ENCODE assay signal across 19 cellular contexts in genomic region chr5:2183154-2184023, GRCh38.
DNase-seq lines count a peak whose midpoint lies in the region; ATAC-seq and TF ChIP-seq lines count a peak whose summit lies in the region.
"Had no signal": no experiment of that assay in that cellular context is flagged by ENCODE, and none has a peak within 500 bp of the region (broad histone marks: within the 10 kb centered on the region; RNA-seq: fewer than 3 reads in every experiment).

No MANE protein-coding gene starts in this region.

- intact Hi-C loops in left ventricle myocardium inferior (cut with micrococcal nuclease) (no loop called here), Right ventricle myocardium inferior (cut with DNase I) (no loop called here), upper lobe of right lung (cut with DNase I) (no loop called here)

- H3K27me3 Mint-ChIP-seq in neural crest cell (ENCODE audit: low read depth) (no peaks in the 10 kb centered on the region), HFFc6 (ENCODE audit: insufficient read depth) (no peaks in the 10 kb centered on the region)

- H3K27ac Mint-ChIP-seq in neural crest cell (ENCODE audit: unreplicated experiment) (peak overlapping the region; percentile 39), HFFc6 (no peak overlapping the region)
- H3K27ac Mint-ChIP-seq: CD14-positive monocyte had no signal

- H3K4me1 ChIP-seq in left ventricle myocardium inferior: no peaks in the 10 kb centered on the region
- H3K4me1 ChIP-seq in upper lobe of right lung: no peaks in the 10 kb centered on the region
- H3K4me1 ChIP-seq: Peyer's patch had no signal

- H3K36me3 ChIP-seq in left ventricle myocardium inferior: no peaks in the 10 kb centered on the region
- no peaks in the 10 kb centered on the region for H3K36me3 ChIP-seq in upper lobe of right lung
- H3K36me3 ChIP-seq: Peyer's patch had no signal

- H3K36me3 Mint-ChIP-seq in neural crest cell (ENCODE audit: low read depth): no peaks in the 10 kb centered on the region
- no peaks in the 10 kb centered on the region for H3K36me3 Mint-ChIP-seq in HFFc6 (ENCODE audit: low read depth)
- H3K36me3 Mint-ChIP-seq: CD14-positive monocyte, IgD-negative memory B cell had no signal

- TF ChIP-seq CTCF in left ventricle myocardium inferior (IDR thresholded peaks at IDR 0.05; ENCODE audit: borderline replicate concordance) (no peak), neural crest cell (conservative IDR thresholded peaks at IDR 0.05) (no peak), upper lobe of right lung (IDR thresholded peaks at IDR 0.05) (no peak), HFFc6 (IDR thresholded peaks at IDR 0.05) (no peak)

- H3K9me3 Mint-ChIP-seq in neural crest cell: no peaks in the 10 kb centered on the region
- peaks cover 48% of the 10 kb centered on the region for H3K9me3 Mint-ChIP-seq in HFFc6

- DNase-seq in left ventricle myocardium inferior (no peak), Right ventricle myocardium inferior (ENCODE audit: missing footprints) (no peak), left lobe of liver (ENCODE audit: low spot score) (peak; percentile 11), neural crest cell (ENCODE audit: low read depth, low spot score) (no peak), upper lobe of right lung (no peak), kidney tubule cell (ENCODE audit: low spot score) (no peak), HFFc6 (no peak), NCI-H1694 (lab: John Stamatoyannopoulos, UW) (no peak)
- DNase-seq: 8988T, MV-4-11, NCI-H1105 treated with DMSO at 0.1 percent for 48 hours, NCI-H2081, NCI-H2171, NCI-H345, NCI-H524 treated with DMSO at 0.1 percent for 48 hours, NCI-H82 had no signal

- peaks cover 13% of the 10 kb centered on the region for H3K4me1 Mint-ChIP-seq in neural crest cell
- no peaks in the 10 kb centered on the region for H3K4me1 Mint-ChIP-seq in HFFc6 (ENCODE audit: low read depth)
- H3K4me1 Mint-ChIP-seq: CD14-positive monocyte, IgD-negative memory B cell had no signal

- H3K9me3 ChIP-seq in left ventricle myocardium inferior (replicated peaks) (no peaks in the 10 kb centered on the region), upper lobe of right lung (no peaks in the 10 kb centered on the region)
- H3K9me3 ChIP-seq: Peyer's patch had no signal

- H3K27me3 ChIP-seq in left ventricle myocardium inferior (ENCODE audit: low read depth): peaks cover 43% of the 10 kb centered on the region
- H3K27me3 ChIP-seq in upper lobe of right lung: no peaks in the 10 kb centered on the region
- H3K27me3 ChIP-seq: Peyer's patch had no signal

- H3K4me3 Mint-ChIP-seq in neural crest cell (no peak overlapping the region), HFFc6 (no peak overlapping the region)
- H3K4me3 Mint-ChIP-seq: CD14-positive monocyte, IgD-negative memory B cell had no signal

- H3K4me3 ChIP-seq in left ventricle myocardium inferior (no peak overlapping the region), upper lobe of right lung (no peak overlapping the region)
- H3K4me3 ChIP-seq: Peyer's patch had no signal

- peak overlapping the region; percentile 51 for H3K27ac ChIP-seq in left ventricle myocardium inferior (replicated peaks)
- peak overlapping the region; percentile 47 for H3K27ac ChIP-seq in upper lobe of right lung
- H3K27ac ChIP-seq: Peyer's patch had no signal

- ATAC-seq in Right ventricle myocardium inferior: no peak
- ATAC-seq in left lobe of liver: no peak
- ATAC-seq in upper lobe of right lung: no peak
